Comparison of ENCODE assay signal across 8 cellular contexts in the genomic region with DNA sequence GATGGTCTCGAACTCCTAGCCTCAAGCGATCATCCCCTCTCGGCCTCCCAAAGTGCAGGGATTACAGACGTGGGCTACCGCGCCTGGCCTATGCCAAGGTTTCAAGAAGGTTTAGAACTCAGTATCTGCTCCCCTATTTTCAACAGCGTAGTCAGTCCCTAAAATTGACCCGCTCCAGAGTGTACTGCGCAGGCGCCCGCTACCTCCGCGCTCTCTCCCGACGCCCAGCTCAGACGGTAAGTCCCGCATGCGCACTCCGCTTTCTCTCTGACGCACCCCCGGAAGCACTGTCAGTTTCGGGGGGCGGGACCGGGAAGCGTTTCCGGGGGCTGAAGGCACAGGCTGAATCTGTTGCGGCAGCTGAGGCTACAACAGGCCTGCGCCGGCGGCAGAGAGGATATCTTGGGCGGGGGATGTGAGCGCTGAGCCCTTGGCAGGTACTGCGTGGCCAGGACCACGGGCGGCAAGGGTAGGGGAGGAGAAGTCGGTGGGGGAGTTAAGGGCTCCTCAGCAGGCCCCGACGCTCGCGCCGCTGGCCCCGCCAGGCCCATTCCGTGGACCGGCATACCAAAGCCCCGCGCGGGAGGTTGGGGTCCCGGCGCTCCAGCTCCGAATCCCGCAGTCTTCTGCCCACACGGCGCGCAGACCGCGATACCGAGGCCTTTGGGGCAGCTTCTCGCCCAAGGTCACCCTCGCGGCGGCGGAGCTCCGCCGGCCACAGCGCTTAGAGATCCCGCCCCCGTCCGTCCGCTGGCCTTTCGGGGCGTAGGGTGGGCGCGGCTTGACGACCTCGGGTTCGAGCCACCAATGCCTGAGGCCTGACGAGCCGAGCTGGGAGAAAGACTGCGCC. TPM values are rescaled to one million over a fixed set of nuclear protein-coding genes. Genes with fewer than 3 reads are reported as not detected.
DNase-seq lines count a peak whose midpoint lies in the region; ATAC-seq and TF ChIP-seq lines count a peak whose summit lies in the region.

A gene with protein sequence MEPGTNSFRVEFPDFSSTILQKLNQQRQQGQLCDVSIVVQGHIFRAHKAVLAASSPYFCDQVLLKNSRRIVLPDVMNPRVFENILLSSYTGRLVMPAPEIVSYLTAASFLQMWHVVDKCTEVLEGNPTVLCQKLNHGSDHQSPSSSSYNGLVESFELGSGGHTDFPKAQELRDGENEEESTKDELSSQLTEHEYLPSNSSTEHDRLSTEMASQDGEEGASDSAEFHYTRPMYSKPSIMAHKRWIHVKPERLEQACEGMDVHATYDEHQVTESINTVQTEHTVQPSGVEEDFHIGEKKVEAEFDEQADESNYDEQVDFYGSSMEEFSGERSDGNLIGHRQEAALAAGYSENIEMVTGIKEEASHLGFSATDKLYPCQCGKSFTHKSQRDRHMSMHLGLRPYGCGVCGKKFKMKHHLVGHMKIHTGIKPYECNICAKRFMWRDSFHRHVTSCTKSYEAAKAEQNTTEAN (plus strand): TSS at position 345 of the 850 bp plus-strand sequence. CDS start 27,470 bp downstream, outside the sequence.

- H2AFZ ChIP-seq in SK-N-SH (ENCODE audit: low read depth) = peak within 1 kb of the TSS; percentile 99

- peaks cover 30% of the 10 kb centered on the region for H4K20me1 ChIP-seq in SK-N-SH (ENCODE audit: insufficient read depth)

- H3K9me3 ChIP-seq in SK-N-SH (no peaks in the 10 kb centered on the region), gastroesophageal sphincter (no peaks in the 10 kb centered on the region), neutrophil (no peaks in the 10 kb centered on the region)

- H3K9me3 Mint-ChIP-seq in HFFc6 = no peaks in the 10 kb centered on the region
- peaks cover 2% of the 10 kb centered on the region for H3K9me3 Mint-ChIP-seq in activated naive CD4-positive, alpha-beta T cell treated with anti-CD3 and anti-CD28 coated beads, Interleukin-2, amount 10 ng/mL, durations not matched to agents 7 days and 5 days

- H3K4me1 Mint-ChIP-seq in HFFc6 (ENCODE audit: low read depth) = peaks cover 38% of the 10 kb centered on the region
- peaks cover 38% of the 10 kb centered on the region for H3K4me1 Mint-ChIP-seq in activated naive CD4-positive, alpha-beta T cell treated with anti-CD3 and anti-CD28 coated beads, Interleukin-2, amount 10 ng/mL, durations not matched to agents 7 days and 5 days

- DNase-seq in GM04503 (ENCODE audit: low read depth) (peak; percentile 72), HFFc6 (peak; percentile 91), NCI-H1092 (lab: John Stamatoyannopoulos, UW) (peak; percentile 96), SK-N-SH (peak; percentile 98)
- peak; percentile 99 for DNase-seq in activated naive CD4-positive, alpha-beta T cell treated with anti-CD3 and anti-CD28 coated beads, Interleukin-2, amount 10 ng/mL, durations not matched to agents 7 days and 5 days

- peak within 1 kb of the TSS; percentile 96 for H3K4me3 Mint-ChIP-seq in HFFc6
- peak within 1 kb of the TSS; percentile 93 for H3K4me3 Mint-ChIP-seq in activated naive CD4-positive, alpha-beta T cell treated with anti-CD3 and anti-CD28 coated beads, Interleukin-2, amount 10 ng/mL, durations not matched to agents 7 days and 5 days

- peaks cover 15 to 16% of the 10 kb centered on the region in 2 experiments; a peak in 3 of 4 replicates for H3K4me1 ChIP-seq in SK-N-SH (ENCODE audit: control insufficient read depth in 1 of 2, insufficient read depth in 2 of 2, low read depth in 1 of 2, low read length in 1 of 2)
- H3K4me1 ChIP-seq in gastroesophageal sphincter = peaks cover 0 to 50% (median 6%) of the 10 kb centered on the region in 3 donors
- H3K4me1 ChIP-seq in neutrophil (ENCODE audit: control insufficient read depth in 1 of 2, insufficient read depth in 1 of 2, low read depth in 1 of 2, low read length in 1 of 2) = peaks cover 17 to 20% of the 10 kb centered on the region in 2 experiments

- H3K27me3 Mint-ChIP-seq in HFFc6 (ENCODE audit: insufficient read depth) = peaks cover 4% of the 10 kb centered on the region
- H3K27me3 Mint-ChIP-seq in activated naive CD4-positive, alpha-beta T cell treated with anti-CD3 and anti-CD28 coated beads, Interleukin-2, amount 10 ng/mL, durations not matched to agents 7 days and 5 days = peaks cover 5% of the 10 kb centered on the region

- CTCF ChIA-PET in SK-N-SH (lab: Yijun Ruan, JAX) = interaction anchor here (0.7 to 1.5 kb wide), 3 partner anchors 23 to 99 kb away, joined by 4 to 6 read pairs (median 4); no protein-coding TSS in a partner anchor
- CTCF ChIA-PET in activated naive CD4-positive, alpha-beta T cell treated with anti-CD3 and anti-CD28 coated beads, Interleukin-2, amount 10 ng/mL, durations not matched to agents 7 days and 5 days (lab: Charles Lee) = interaction anchor here (0.9 to 2.3 kb wide), 5 partner anchors 51 to 101 kb away, joined by 3 to 7 read pairs (median 3); a partner anchor contains a TSS

- POLR2A ChIA-PET in SK-N-SH (lab: Yijun Ruan, JAX) = interaction anchor here (0.5 to 1.6 kb wide), 6 partner anchors 14 to 110 kb away, joined by 3 to 5 read pairs (median 4); a partner anchor contains a TSS

- H3F3A ChIP-seq in SK-N-SH (replicated peaks; ENCODE audit: insufficient read depth) = no peaks in the 10 kb centered on the region

- H3K36me3 ChIP-seq in SK-N-SH (replicated peaks in 1 of 2; ENCODE audit: control insufficient read depth in 1 of 2, insufficient read depth in 2 of 2, low read length in 1 of 2) (peaks cover 8 to 22% of the 10 kb centered on the region in 2 experiments), gastroesophageal sphincter (peaks cover 0 to 9% of the 10 kb centered on the region in 2 donors), neutrophil (peaks cover 8% of the 10 kb centered on the region)

- H3K27ac ChIP-seq in SK-N-SH (ENCODE audit: low read depth in 2 of 2, low read length in 1 of 2) (peak within 1 kb of the TSS; percentile 71 to 83; a peak in 3 of 4 replicates), gastroesophageal sphincter (peak within 1 kb of the TSS; percentile 77 to 95 (median 92)), neutrophil (peak within 1 kb of the TSS; percentile 82)

- TF ChIP-seq EP300 in SK-N-SH (IDR thresholded peaks at IDR 0.05; ENCODE audit: borderline replicate concordance in 1 of 2, low read depth in 1 of 2, low read length in 1 of 2) = no peak
- no peak for TF ChIP-seq EP300 in gastroesophageal sphincter (IDR thresholded peaks at IDR 0.05)

- H3K27ac Mint-ChIP-seq in HFFc6 = peak within 1 kb of the TSS; percentile 95
- H3K27ac Mint-ChIP-seq in activated naive CD4-positive, alpha-beta T cell treated with anti-CD3 and anti-CD28 coated beads, Interleukin-2, amount 10 ng/mL, durations not matched to agents 7 days and 5 days = peak within 1 kb of the TSS; percentile 95

- WGBS in SK-N-SH (ENCODE audit: low lambda C conversion rate) = 2% methylated on average over 38 of the region's 79 CpGs
- 0 to 33% methylated on average over 4 of the region's 79 CpGs for WGBS in gastroesophageal sphincter (ENCODE audit: low coverage in 1 of 2), 2 donors

- TF ChIP-seq RAD21 in SK-N-SH (IDR thresholded peaks at IDR 0.05; ENCODE audit: low read length) = no peak

- peak; percentile 70 to 71 for TF ChIP-seq POLR2A in gastroesophageal sphincter (IDR thresholded peaks at IDR 0.05)

- peak within 1 kb of the TSS; percentile 83 for H3K9ac ChIP-seq in SK-N-SH

- no peaks in the 10 kb centered on the region for H3K9me2 ChIP-seq in SK-N-SH

- peak within 1 kb of the TSS; percentile 100 for H3K4me2 ChIP-seq in SK-N-SH

- peak; percentile 98 for ATAC-seq in gastroesophageal sphincter

- TF ChIP-seq CTCF in HFFc6 (IDR thresholded peaks at IDR 0.05) (no peak), SK-N-SH (IDR thresholded peaks at IDR 0.05) (no peak), gastroesophageal sphincter (IDR thresholded peaks at IDR 0.05) (no peak), neutrophil (IDR thresholded peaks at IDR 0.05) (no peak), subcutaneous adipose tissue (IDR thresholded peaks at IDR 0.05; ENCODE audit: low read depth) (no peak)

- H3K36me3 Mint-ChIP-seq in HFFc6 (ENCODE audit: low read depth) = peaks cover 12% of the 10 kb centered on the region
- peaks cover 10% of the 10 kb centered on the region for H3K36me3 Mint-ChIP-seq in activated naive CD4-positive, alpha-beta T cell treated with anti-CD3 and anti-CD28 coated beads, Interleukin-2, amount 10 ng/mL, durations not matched to agents 7 days and 5 days

- peak within 1 kb of the TSS; percentile 82 to 95 for H3K4me3 ChIP-seq in SK-N-SH (ENCODE audit: low read depth in 2 of 2, low read length in 1 of 2)
- H3K4me3 ChIP-seq in gastroesophageal sphincter = peak within 1 kb of the TSS; percentile 77 to 88
- H3K4me3 ChIP-seq in neutrophil (ENCODE audit: low read depth in 1 of 2, low read length in 1 of 2) = peak within 1 kb of the TSS; percentile 82 to 86

- H3K27me3 ChIP-seq in SK-N-SH (ENCODE audit: insufficient read depth) = no peaks in the 10 kb centered on the region
- H3K27me3 ChIP-seq in gastroesophageal sphincter = no peaks in the 10 kb centered on the region
- H3K27me3 ChIP-seq in neutrophil = peaks cover 18% of the 10 kb centered on the region

- H3K79me2 ChIP-seq in SK-N-SH (ENCODE audit: insufficient read depth) = peaks cover 49% of the 10 kb centered on the region

TF ChIP-seq in SK-N-SH, 30 proteins besides CTCF, POLR2A, EP300 and RAD21 (continues in another document):
- TF ChIP-seq, protein P1, sequence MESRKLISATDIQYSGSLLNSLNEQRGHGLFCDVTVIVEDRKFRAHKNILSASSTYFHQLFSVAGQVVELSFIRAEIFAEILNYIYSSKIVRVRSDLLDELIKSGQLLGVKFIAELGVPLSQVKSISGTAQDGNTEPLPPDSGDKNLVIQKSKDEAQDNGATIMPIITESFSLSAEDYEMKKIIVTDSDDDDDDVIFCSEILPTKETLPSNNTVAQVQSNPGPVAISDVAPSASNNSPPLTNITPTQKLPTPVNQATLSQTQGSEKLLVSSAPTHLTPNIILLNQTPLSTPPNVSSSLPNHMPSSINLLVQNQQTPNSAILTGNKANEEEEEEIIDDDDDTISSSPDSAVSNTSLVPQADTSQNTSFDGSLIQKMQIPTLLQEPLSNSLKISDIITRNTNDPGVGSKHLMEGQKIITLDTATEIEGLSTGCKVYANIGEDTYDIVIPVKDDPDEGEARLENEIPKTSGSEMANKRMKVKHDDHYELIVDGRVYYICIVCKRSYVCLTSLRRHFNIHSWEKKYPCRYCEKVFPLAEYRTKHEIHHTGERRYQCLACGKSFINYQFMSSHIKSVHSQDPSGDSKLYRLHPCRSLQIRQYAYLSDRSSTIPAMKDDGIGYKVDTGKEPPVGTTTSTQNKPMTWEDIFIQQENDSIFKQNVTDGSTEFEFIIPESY (IDR thresholded peaks at IDR 0.05; ENCODE audit: borderline replicate concordance, low read depth) = no peak
- TF ChIP-seq TCF12 (IDR thresholded peaks at IDR 0.05) = no peak
- no peak for TF ChIP-seq NFIC (IDR thresholded peaks at IDR 0.05; ENCODE audit: borderline replicate concordance)
- no peak for TF ChIP-seq EZH2phosphoT487 (IDR thresholded peaks at IDR 0.05; ENCODE audit: borderline replicate concordance, low read depth)

RNA-seq across cellular contexts. Expression of the gene that starts here (rescaled TPM):
- total RNA-seq in HFFc6 (2021; fragmentation: NEBNext Ultra II Directional; extraction: Animal tissue kit (Norgen Biotek cat#: 25700)) = 10 to 100 TPM in 5 of 6 experiments, 1 to 10 TPM in 1; 9.2 to 15.9 (median 13.6) TPM
- polyA plus RNA-seq in SK-N-SH (2012; rRNA removed) = 3.5 and 4.6 TPM in 2 replicates
- 3.5 and 3.7 TPM in 2 replicates for polyA plus RNA-seq in SK-N-SH (2012; cell fraction: cytosol; rRNA removed)
- polyA plus RNA-seq in SK-N-SH (2012; cell fraction: nucleus; rRNA removed) = 4.4 and 8.0 TPM in 2 replicates
- 10 to 100 TPM in 2 of 4 donors, 1 to 10 TPM in 2; 9.7 to 12.3 (median 10.7) TPM for total RNA-seq in gastroesophageal sphincter
- total RNA-seq in subcutaneous adipose tissue = 10 to 100 TPM in 3 of 4 donors, 1 to 10 TPM in 1; 9.9 to 15.2 (median 12.7) TPM

Comparison
In these comparisons a context has a peak if more than half of its experiments do, and no peak if none do; other contexts are left out.
1. Peak in every context shown above with its lines: DNase-seq, ATAC-seq, H3K4me3 ChIP-seq and H3K27ac ChIP-seq.